ENCODE assay signal across 1 cellular context in the genomic region with DNA sequence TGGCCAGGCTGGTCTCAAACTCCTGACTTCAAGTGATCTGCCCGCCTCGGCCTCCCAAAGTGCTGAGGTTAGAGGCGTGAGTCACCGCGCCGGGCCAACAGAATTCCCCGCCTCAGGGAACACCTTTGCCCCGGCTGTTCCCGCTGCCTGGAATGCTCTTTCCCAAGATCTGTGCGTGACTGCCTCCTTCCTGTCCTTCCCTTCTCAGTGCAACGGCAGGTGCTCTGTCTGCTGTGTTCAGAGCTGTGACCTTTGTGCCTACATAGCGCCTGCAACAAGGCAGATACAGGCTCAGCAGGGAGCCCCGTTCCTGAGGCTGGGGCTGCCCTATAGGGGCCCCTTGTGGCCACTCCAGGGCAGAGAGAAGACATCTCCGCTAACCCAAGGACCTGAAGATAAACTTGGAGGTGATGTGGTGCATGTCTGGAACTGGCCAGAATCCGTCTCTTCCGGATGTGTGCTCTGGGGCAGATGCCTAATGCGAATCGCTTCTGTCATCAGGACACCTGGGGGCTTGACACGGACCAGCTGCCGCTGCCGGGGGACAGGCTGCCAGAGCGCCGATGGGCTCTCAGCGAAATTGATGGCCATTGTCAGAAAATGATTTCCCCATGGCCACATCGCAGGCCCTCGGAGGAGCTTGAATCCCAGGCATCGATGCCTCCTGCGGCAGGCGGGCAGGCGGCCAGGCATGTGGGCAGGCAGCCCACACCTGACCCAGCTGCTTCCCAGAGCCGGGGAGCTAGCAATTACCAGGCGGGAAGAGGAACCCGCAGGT.
A peak's percentile ranks its signal among the peaks of the same experiment; 100 is the strongest.
TF ChIP-seq lines count a peak whose summit lies in the region.

No MANE protein-coding gene starts in this region.

TF ChIP-seq in HepG2, 621 proteins besides CTCF, POLR2A, EP300 and RAD21 (continued from another document and continues in another):
- TF ChIP-seq, protein P1, sequence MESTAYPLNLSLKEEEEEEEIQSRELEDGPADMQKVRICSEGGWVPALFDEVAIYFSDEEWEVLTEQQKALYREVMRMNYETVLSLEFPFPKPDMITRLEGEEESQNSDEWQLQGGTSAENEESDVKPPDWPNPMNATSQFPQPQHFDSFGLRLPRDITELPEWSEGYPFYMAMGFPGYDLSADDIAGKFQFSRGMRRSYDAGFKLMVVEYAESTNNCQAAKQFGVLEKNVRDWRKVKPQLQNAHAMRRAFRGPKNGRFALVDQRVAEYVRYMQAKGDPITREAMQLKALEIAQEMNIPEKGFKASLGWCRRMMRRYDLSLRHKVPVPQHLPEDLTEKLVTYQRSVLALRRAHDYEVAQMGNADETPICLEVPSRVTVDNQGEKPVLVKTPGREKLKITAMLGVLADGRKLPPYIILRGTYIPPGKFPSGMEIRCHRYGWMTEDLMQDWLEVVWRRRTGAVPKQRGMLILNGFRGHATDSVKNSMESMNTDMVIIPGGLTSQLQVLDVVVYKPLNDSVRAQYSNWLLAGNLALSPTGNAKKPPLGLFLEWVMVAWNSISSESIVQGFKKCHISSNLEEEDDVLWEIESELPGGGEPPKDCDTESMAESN (CRISPR knock-in tag; conservative IDR thresholded peaks at IDR 0.05): peak; percentile 74
- TF ChIP-seq, protein P2, sequence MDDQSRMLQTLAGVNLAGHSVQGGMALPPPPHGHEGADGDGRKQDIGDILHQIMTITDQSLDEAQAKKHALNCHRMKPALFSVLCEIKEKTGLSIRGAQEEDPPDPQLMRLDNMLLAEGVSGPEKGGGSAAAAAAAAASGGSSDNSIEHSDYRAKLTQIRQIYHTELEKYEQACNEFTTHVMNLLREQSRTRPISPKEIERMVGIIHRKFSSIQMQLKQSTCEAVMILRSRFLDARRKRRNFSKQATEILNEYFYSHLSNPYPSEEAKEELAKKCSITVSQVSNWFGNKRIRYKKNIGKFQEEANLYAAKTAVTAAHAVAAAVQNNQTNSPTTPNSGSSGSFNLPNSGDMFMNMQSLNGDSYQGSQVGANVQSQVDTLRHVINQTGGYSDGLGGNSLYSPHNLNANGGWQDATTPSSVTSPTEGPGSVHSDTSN (CRISPR knock-in tag; IDR thresholded peaks at IDR 0.05; ENCODE audit: borderline replicate concordance): no peak
- TF ChIP-seq ZNF225 (CRISPR knock-in tag; IDR thresholded peaks at IDR 0.05): 0 out of 2 replicates have a peak, but pooled peaks have one; percentile 5
- peak; percentile 57; the same call in 1 of the 2 replicates for TF ChIP-seq ESRRA (CRISPR knock-in tag; IDR thresholded peaks at IDR 0.05; ENCODE audit: low read depth)
- TF ChIP-seq ZNF761 (CRISPR knock-in tag; conservative IDR thresholded peaks at IDR 0.05): peak; percentile 83; the same call in 1 of the 2 replicates
- TF ChIP-seq, protein P3, sequence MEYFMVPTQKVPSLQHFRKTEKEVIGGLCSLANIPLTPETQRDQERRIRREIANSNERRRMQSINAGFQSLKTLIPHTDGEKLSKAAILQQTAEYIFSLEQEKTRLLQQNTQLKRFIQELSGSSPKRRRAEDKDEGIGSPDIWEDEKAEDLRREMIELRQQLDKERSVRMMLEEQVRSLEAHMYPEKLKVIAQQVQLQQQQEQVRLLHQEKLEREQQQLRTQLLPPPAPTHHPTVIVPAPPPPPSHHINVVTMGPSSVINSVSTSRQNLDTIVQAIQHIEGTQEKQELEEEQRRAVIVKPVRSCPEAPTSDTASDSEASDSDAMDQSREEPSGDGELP (IDR thresholded peaks at IDR 0.05; ENCODE audit: borderline replicate concordance, low read depth): peak; percentile 73; the same call in 1 of the 2 replicates
- no peak for TF ChIP-seq REXO4 (CRISPR knock-in tag; IDR thresholded peaks at IDR 0.05; ENCODE audit: borderline replicate concordance)
- no peak for TF ChIP-seq U2AF1 (optimal IDR thresholded peaks at IDR 0.05; ENCODE audit: low read depth, low read length)
- TF ChIP-seq ZNF781 (CRISPR knock-in tag; IDR thresholded peaks at IDR 0.05; ENCODE audit: borderline replicate concordance, not compliant biosample characterization): no peak
- TF ChIP-seq, protein P4, sequence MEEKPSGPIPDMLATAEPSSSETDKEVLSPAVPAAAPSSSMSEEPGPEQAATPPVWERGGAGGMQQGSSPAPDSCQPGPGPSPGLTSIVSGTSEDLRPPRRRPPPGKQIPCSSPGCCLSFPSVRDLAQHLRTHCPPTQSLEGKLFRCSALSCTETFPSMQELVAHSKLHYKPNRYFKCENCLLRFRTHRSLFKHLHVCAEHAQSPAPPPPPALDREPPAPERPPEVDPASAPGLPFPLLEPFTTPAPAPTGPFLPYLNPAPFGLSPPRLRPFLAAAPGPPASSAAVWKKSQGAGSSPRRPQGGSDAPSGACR (CRISPR knock-in tag; IDR thresholded peaks at IDR 0.05): peak; percentile 72; the same call in 1 of the 2 replicates
- TF ChIP-seq, protein P5, sequence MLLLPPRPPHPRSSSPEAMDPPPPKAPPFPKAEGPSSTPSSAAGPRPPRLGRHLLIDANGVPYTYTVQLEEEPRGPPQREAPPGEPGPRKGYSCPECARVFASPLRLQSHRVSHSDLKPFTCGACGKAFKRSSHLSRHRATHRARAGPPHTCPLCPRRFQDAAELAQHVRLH (CRISPR knock-in tag; IDR thresholded peaks at IDR 0.05; ENCODE audit: borderline replicate concordance, low read depth): peak; percentile 88; the same call in 1 of the 2 replicates
- TF ChIP-seq SOX13 (IDR thresholded peaks at IDR 0.05): no peak
- TF ChIP-seq SOX13 (CRISPR knock-in tag; conservative IDR thresholded peaks at IDR 0.05 in 1 of 2, IDR thresholded peaks at IDR 0.05 in 1 of 2): peak in 1 of 2 experiments; percentile 67; a peak in 2 of 4 replicates
- TF ChIP-seq, protein P6, sequence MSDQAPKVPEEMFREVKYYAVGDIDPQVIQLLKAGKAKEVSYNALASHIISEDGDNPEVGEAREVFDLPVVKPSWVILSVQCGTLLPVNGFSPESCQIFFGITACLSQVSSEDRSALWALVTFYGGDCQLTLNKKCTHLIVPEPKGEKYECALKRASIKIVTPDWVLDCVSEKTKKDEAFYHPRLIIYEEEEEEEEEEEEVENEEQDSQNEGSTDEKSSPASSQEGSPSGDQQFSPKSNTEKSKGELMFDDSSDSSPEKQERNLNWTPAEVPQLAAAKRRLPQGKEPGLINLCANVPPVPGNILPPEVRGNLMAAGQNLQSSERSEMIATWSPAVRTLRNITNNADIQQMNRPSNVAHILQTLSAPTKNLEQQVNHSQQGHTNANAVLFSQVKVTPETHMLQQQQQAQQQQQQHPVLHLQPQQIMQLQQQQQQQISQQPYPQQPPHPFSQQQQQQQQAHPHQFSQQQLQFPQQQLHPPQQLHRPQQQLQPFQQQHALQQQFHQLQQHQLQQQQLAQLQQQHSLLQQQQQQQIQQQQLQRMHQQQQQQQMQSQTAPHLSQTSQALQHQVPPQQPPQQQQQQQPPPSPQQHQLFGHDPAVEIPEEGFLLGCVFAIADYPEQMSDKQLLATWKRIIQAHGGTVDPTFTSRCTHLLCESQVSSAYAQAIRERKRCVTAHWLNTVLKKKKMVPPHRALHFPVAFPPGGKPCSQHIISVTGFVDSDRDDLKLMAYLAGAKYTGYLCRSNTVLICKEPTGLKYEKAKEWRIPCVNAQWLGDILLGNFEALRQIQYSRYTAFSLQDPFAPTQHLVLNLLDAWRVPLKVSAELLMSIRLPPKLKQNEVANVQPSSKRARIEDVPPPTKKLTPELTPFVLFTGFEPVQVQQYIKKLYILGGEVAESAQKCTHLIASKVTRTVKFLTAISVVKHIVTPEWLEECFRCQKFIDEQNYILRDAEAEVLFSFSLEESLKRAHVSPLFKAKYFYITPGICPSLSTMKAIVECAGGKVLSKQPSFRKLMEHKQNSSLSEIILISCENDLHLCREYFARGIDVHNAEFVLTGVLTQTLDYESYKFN (CRISPR knock-in tag; conservative IDR thresholded peaks at IDR 0.05): peak; percentile 85
- TF ChIP-seq ZFP1 (CRISPR knock-in tag; IDR thresholded peaks at IDR 0.05): peak; percentile 79
- TF ChIP-seq TSC22D2 (CRISPR knock-in tag; IDR thresholded peaks at IDR 0.05; ENCODE audit: borderline replicate concordance): no peak
- no peak for TF ChIP-seq TEAD2 (CRISPR knock-in tag; IDR thresholded peaks at IDR 0.05)
- TF ChIP-seq, protein P7, sequence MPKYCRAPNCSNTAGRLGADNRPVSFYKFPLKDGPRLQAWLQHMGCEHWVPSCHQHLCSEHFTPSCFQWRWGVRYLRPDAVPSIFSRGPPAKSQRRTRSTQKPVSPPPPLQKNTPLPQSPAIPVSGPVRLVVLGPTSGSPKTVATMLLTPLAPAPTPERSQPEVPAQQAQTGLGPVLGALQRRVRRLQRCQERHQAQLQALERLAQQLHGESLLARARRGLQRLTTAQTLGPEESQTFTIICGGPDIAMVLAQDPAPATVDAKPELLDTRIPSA (CRISPR knock-in tag; IDR thresholded peaks at IDR 0.05; ENCODE audit: borderline replicate concordance): no peak
- TF ChIP-seq, protein P8, sequence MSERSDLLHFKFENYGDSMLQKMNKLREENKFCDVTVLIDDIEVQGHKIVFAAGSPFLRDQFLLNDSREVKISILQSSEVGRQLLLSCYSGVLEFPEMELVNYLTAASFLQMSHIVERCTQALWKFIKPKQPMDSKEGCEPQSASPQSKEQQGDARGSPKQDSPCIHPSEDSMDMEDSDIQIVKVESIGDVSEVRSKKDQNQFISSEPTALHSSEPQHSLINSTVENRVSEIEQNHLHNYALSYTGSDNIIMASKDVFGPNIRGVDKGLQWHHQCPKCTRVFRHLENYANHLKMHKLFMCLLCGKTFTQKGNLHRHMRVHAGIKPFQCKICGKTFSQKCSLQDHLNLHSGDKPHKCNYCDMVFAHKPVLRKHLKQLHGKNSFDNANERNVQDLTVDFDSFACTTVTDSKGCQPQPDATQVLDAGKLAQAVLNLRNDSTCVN (CRISPR knock-in tag; IDR thresholded peaks at IDR 0.05; ENCODE audit: borderline replicate concordance): peak; percentile 51; the same call in 1 of the 2 replicates
- no peak for TF ChIP-seq ZNF10 (CRISPR knock-in tag; IDR thresholded peaks at IDR 0.05; ENCODE audit: borderline replicate concordance, low read depth)
- TF ChIP-seq KAT2B (IDR thresholded peaks at IDR 0.05; ENCODE audit: borderline replicate concordance, low read depth, low read length): no peak
- no peak for TF ChIP-seq HES4 (CRISPR knock-in tag; IDR thresholded peaks at IDR 0.05; ENCODE audit: borderline replicate concordance)
- peak; percentile 57 for TF ChIP-seq SMC3 (IDR thresholded peaks at IDR 0.05; ENCODE audit: low read length)
- no peak for TF ChIP-seq SRF (IDR thresholded peaks at IDR 0.05; ENCODE audit: low read depth, low read length)
- TF ChIP-seq KDM5B (CRISPR knock-in tag; IDR thresholded peaks at IDR 0.05; ENCODE audit: borderline replicate concordance): peak; percentile 50; the same call in 1 of the 2 replicates
- no peak for TF ChIP-seq RFX5 (IDR thresholded peaks at IDR 0.05; ENCODE audit: low read depth, low read length)
- TF ChIP-seq, protein P9, sequence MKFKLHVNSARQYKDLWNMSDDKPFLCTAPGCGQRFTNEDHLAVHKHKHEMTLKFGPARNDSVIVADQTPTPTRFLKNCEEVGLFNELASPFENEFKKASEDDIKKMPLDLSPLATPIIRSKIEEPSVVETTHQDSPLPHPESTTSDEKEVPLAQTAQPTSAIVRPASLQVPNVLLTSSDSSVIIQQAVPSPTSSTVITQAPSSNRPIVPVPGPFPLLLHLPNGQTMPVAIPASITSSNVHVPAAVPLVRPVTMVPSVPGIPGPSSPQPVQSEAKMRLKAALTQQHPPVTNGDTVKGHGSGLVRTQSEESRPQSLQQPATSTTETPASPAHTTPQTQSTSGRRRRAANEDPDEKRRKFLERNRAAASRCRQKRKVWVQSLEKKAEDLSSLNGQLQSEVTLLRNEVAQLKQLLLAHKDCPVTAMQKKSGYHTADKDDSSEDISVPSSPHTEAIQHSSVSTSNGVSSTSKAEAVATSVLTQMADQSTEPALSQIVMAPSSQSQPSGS (CRISPR knock-in tag; IDR thresholded peaks at IDR 0.05): no peak; the same call in 1 of the 2 replicates
- TF ChIP-seq NFATC3 (CRISPR knock-in tag; IDR thresholded peaks at IDR 0.05): no peak
- no peak for TF ChIP-seq CCAR2 (optimal IDR thresholded peaks at IDR 0.05; ENCODE audit: low read depth, low read length)
- TF ChIP-seq ZSCAN20 (CRISPR knock-in tag; IDR thresholded peaks at IDR 0.05; ENCODE audit: borderline replicate concordance): no peak
- TF ChIP-seq TRIM24 (CRISPR knock-in tag; IDR thresholded peaks at IDR 0.05): peak; percentile 89; the same call in 1 of the 2 replicates
- no peak for TF ChIP-seq ZNF354B (CRISPR knock-in tag; IDR thresholded peaks at IDR 0.05)
- no peak for TF ChIP-seq CHD2 (IDR thresholded peaks at IDR 0.05; ENCODE audit: low read depth, low read length)
- TF ChIP-seq ZNF253 (CRISPR knock-in tag; IDR thresholded peaks at IDR 0.05; ENCODE audit: borderline replicate concordance): no peak
- TF ChIP-seq ZNF550 (CRISPR knock-in tag; IDR thresholded peaks at IDR 0.05; ENCODE audit: borderline replicate concordance): peak; percentile 74; the same call in 1 of the 2 replicates
- no peak for TF ChIP-seq MED8 (CRISPR knock-in tag; IDR thresholded peaks at IDR 0.05; ENCODE audit: insufficient replicate concordance)
- TF ChIP-seq, protein P10, sequence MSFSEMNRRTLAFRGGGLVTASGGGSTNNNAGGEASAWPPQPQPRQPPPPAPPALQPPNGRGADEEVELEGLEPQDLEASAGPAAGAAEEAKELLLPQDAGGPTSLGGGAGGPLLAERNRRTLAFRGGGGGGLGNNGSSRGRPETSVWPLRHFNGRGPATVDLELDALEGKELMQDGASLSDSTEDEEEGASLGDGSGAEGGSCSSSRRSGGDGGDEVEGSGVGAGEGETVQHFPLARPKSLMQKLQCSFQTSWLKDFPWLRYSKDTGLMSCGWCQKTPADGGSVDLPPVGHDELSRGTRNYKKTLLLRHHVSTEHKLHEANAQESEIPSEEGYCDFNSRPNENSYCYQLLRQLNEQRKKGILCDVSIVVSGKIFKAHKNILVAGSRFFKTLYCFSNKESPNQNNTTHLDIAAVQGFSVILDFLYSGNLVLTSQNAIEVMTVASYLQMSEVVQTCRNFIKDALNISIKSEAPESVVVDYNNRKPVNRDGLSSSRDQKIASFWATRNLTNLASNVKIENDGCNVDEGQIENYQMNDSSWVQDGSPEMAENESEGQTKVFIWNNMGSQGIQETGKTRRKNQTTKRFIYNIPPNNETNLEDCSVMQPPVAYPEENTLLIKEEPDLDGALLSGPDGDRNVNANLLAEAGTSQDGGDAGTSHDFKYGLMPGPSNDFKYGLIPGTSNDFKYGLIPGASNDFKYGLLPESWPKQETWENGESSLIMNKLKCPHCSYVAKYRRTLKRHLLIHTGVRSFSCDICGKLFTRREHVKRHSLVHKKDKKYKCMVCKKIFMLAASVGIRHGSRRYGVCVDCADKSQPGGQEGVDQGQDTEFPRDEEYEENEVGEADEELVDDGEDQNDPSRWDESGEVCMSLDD (CRISPR knock-in tag; IDR thresholded peaks at IDR 0.05; ENCODE audit: borderline replicate concordance): no peak
- peak; percentile 74 for TF ChIP-seq PHF5A (CRISPR knock-in tag; IDR thresholded peaks at IDR 0.05; ENCODE audit: low read depth, unreplicated experiment)
- TF ChIP-seq, protein P11, sequence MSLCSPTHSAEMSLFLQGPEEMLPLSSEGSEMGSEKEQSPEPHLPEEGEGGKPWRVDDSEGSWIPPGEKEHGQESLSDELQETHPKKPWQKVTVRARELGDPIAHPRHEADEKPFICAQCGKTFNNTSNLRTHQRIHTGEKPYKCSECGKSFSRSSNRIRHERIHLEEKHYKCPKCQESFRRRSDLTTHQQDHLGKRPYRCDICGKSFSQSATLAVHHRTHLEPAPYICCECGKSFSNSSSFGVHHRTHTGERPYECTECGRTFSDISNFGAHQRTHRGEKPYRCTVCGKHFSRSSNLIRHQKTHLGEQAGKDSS (CRISPR knock-in tag; IDR thresholded peaks at IDR 0.05; ENCODE audit: borderline replicate concordance, low read depth): peak; percentile 95; the same call in 1 of the 2 replicates
- no peak for TF ChIP-seq ZFP36L2 (CRISPR knock-in tag; IDR thresholded peaks at IDR 0.05)
- no peak for TF ChIP-seq ZFP62 (CRISPR knock-in tag; IDR thresholded peaks at IDR 0.05)
- no peak for TF ChIP-seq BRD4 (CRISPR knock-in tag; IDR thresholded peaks at IDR 0.05)
